ENCODE assay signal across 15 cellular contexts in the genomic region with DNA sequence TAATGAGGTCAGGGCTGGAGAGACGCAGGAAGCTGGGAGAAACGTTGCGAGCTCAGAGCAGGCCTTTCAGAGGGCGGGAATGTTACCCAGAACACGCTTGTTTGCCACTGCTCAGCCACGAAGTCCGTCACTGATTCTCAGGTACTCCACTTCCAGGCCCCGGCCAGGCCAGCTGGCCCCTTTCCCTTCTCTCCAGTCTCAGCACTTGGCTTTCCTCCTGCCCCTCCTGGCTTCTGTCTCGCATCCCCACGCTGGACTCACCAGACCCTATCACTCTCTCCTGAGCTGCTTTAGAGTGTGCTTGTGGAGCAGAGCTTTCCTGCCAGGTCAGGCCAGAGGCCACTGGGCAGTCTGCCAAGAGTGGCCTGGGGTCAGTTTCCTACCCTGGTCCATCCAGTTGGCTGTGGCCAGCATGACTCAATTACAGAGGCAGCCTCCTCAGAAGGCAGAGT.
DNase-seq lines count a peak whose midpoint lies in the region; ATAC-seq and TF ChIP-seq lines count a peak whose summit lies in the region.
"Had no signal": no experiment of that assay in that cellular context is flagged by ENCODE, and none has a peak within 500 bp of the region (broad histone marks: within the 10 kb centered on the region; RNA-seq: fewer than 3 reads in every experiment).

No MANE protein-coding gene starts in this region.

- H3K9me3 Mint-ChIP-seq in mesothelial cell of epicardium: peaks cover 21% of the 10 kb centered on the region
- H3K9me3 Mint-ChIP-seq: activated CD4-positive, alpha-beta T cell treated with anti-CD3 and anti-CD28 coated beads, Interleukin-2, amount 10 ng/mL, durations not matched to agents 7 days and 5 days had no signal

- no peak for TF ChIP-seq CTCF in sigmoid colon (IDR thresholded peaks at IDR 0.05)
- TF ChIP-seq CTCF in mesothelial cell of epicardium (IDR thresholded peaks at IDR 0.05; ENCODE audit: unreplicated experiment): no peak

- peak; percentile 68 for ATAC-seq in left lobe of liver
- ATAC-seq: mucosa of descending colon; stimulated activated naive CD8-positive, alpha-beta T cell treated with anti-CD3 and anti-CD28 coated beads, Interleukin-15, amount 100 ng/mL, for 72 hours; upper lobe of right lung had no signal

- H3K4me3 Mint-ChIP-seq in mesothelial cell of epicardium: no peak overlapping the region
- H3K4me3 Mint-ChIP-seq: activated CD4-positive, alpha-beta T cell treated with anti-CD3 and anti-CD28 coated beads, Interleukin-2, amount 10 ng/mL, durations not matched to agents 7 days and 5 days; stimulated activated naive CD8-positive, alpha-beta T cell treated with anti-CD3 and anti-CD28 coated beads, Interleukin-15, amount 100 ng/mL, for 72 hours had no signal

- H3K27me3 ChIP-seq in sigmoid colon: no peaks in the 10 kb centered on the region

- peaks cover 5% of the 10 kb centered on the region for H3K36me3 Mint-ChIP-seq in mesothelial cell of epicardium

- H3K27me3 Mint-ChIP-seq in mesothelial cell of epicardium (ENCODE audit: low read depth): peaks cover 5% of the 10 kb centered on the region

- H3K9me3 ChIP-seq in sigmoid colon: no peaks in the 10 kb centered on the region
- H3K9me3 ChIP-seq: upper lobe of right lung had no signal

- TF ChIP-seq POLR2A in sigmoid colon (IDR thresholded peaks at IDR 0.05): no peak

- WGBS in sigmoid colon, 2 donors: 73% methylated on average over 10 of the region's 10 CpGs

- H3K4me1 Mint-ChIP-seq in mesothelial cell of epicardium: peaks cover 44% of the 10 kb centered on the region
- H3K4me1 Mint-ChIP-seq: activated CD4-positive, alpha-beta T cell treated with anti-CD3 and anti-CD28 coated beads, Interleukin-2, amount 10 ng/mL, durations not matched to agents 7 days and 5 days; stimulated activated naive CD8-positive, alpha-beta T cell treated with anti-CD3 and anti-CD28 coated beads, Interleukin-15, amount 100 ng/mL, for 72 hours had no signal

- no peaks in the 10 kb centered on the region for H3K36me3 ChIP-seq in sigmoid colon
- H3K36me3 ChIP-seq: upper lobe of right lung had no signal

- DNase-seq in brain pericyte (ENCODE audit: low read depth, low spot score) (peak; percentile 5), left lobe of liver (ENCODE audit: low spot score) (peak; percentile 57), sigmoid colon (peak; percentile 81), NCI-H2107 (lab: John Stamatoyannopoulos, UW) (no peak), mesothelial cell of epicardium (ENCODE audit: low spot score in 2 of 2, unreplicated experiment in 2 of 2) (no peak), NCI-H510A treated with DMSO at 0.1 percent for 48 hours (lab: John Stamatoyannopoulos, UW) (no peak), NCI-H1092 treated with DMSO at 0.1 percent for 48 hours (lab: John Stamatoyannopoulos, UW) (no peak)
- DNase-seq: activated CD4-positive, alpha-beta T cell treated with anti-CD3 and anti-CD28 coated beads, Interleukin-2, amount 10 ng/mL, durations not matched to agents 7 days and 5 days; foreskin fibroblast; mucosa of descending colon; NCI-H2029; NCI-H446 treated with DMSO at 0.1 percent for 48 hours; stimulated activated naive CD8-positive, alpha-beta T cell treated with anti-CD3 and anti-CD28 coated beads, Interleukin-15, amount 100 ng/mL, for 72 hours; upper lobe of right lung had no signal

- TF ChIP-seq EP300 in sigmoid colon (IDR thresholded peaks at IDR 0.05): no peak

- no peak overlapping the region for H3K27ac Mint-ChIP-seq in mesothelial cell of epicardium
- H3K27ac Mint-ChIP-seq: activated CD4-positive, alpha-beta T cell treated with anti-CD3 and anti-CD28 coated beads, Interleukin-2, amount 10 ng/mL, durations not matched to agents 7 days and 5 days; stimulated activated naive CD8-positive, alpha-beta T cell treated with anti-CD3 and anti-CD28 coated beads, Interleukin-15, amount 100 ng/mL, for 72 hours had no signal

- H3K4me1 ChIP-seq in sigmoid colon: peaks cover 0 to 30% (median 18%) of the 10 kb centered on the region in 4 donors
- H3K4me1 ChIP-seq: upper lobe of right lung had no signal

- intact Hi-C loops in sigmoid colon (cut with DNase I): no loop called here

- H3K4me3 ChIP-seq in sigmoid colon: no peak overlapping the region
- H3K4me3 ChIP-seq: mucosa of descending colon, upper lobe of right lung had no signal

- peak overlapping the region in 2 of 4 donors; percentile 11 to 30 for H3K27ac ChIP-seq in sigmoid colon
- H3K27ac ChIP-seq: upper lobe of right lung had no signal

TF ChIP-seq in PFSK-1, 5 proteins besides CTCF, POLR2A, EP300 and RAD21:
- no peak for TF ChIP-seq TAF1 (IDR thresholded peaks at IDR 0.05; ENCODE audit: borderline replicate concordance, insufficient read depth, low read length)
- TF ChIP-seq FOXP2 (optimal IDR thresholded peaks at IDR 0.05; ENCODE audit: borderline replicate concordance, extremely low read depth, extremely low read length, insufficient read depth): peak; percentile 14

Comparison
In these comparisons a context has a peak if more than half of its experiments do, and no peak if none do; other contexts are left out.
1. DNase-seq: peak in brain pericyte (single experiment), left lobe of liver (single experiment) and sigmoid colon (single experiment); none in NCI-H2107 (single experiment), mesothelial cell of epicardium (0 of 2), NCI-H510A treated with DMSO at 0.1 percent for 48 hours (single experiment) and NCI-H1092 treated with DMSO at 0.1 percent for 48 hours (single experiment).